In the genomic region with DNA sequence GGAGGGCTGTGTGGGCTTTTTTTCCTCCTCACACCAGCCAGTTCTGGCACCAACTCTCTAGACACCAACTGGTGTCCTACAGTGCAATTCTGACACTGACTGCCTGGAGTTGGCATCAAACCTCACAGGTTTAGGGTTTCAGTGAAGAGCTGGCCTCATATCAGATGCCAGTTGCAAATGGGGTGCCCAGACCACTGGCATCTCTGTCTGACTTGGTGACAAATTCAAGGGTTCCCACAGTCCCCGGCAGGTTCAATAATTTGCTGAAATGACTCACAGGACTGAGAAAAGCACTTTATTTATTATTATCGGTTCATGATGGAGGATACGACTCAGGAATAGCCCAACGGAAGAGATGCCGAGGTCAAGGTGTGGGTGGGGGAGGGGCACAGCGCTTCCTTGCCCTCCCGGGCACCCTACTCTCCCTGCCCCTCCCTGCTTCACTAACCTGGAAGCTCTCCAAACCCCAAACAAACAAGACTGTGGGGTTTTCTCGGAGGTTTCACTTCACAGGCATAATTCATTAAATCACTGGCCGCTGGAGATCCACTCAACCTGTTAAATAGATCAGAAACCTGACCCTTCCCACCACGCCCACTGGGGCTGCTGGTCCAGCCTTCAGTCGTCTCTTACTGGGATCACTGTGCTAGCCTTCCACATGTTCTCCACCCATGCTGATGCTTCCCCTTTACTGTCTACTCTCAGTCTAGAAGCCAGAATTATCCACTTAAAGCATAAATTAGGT, we compare ENCODE assay signal across 9 cellular contexts. TPM values are rescaled to one million over a fixed set of nuclear protein-coding genes. Genes with fewer than 3 reads are reported as not detected.
A peak's percentile ranks its signal among the peaks of the same experiment; 100 is the strongest.
DNase-seq lines count a peak whose midpoint lies in the region; ATAC-seq and TF ChIP-seq lines count a peak whose summit lies in the region.
"Had no signal": no experiment of that assay in that cellular context is flagged by ENCODE, and none has a peak within 500 bp of the region (broad histone marks: within the 10 kb centered on the region; RNA-seq: fewer than 3 reads in every experiment).

No MANE protein-coding gene starts in this region.

- no peak for TF ChIP-seq CTCF in foreskin keratinocyte (conservative IDR thresholded peaks at IDR 0.05)
- no peak for TF ChIP-seq CTCF in upper lobe of right lung (IDR thresholded peaks at IDR 0.05)

- peaks cover 12% of the 10 kb centered on the region for H3K36me3 ChIP-seq in upper lobe of right lung

- 37% methylated on average over 11 of the region's 11 CpGs for WGBS in right cardiac atrium

- H3K4me3 ChIP-seq in right cardiac atrium (ENCODE audit: low read length) = no peak overlapping the region
- no peak overlapping the region for H3K4me3 ChIP-seq in upper lobe of right lung

- H3K27ac ChIP-seq in right cardiac atrium (ENCODE audit: low read length) (peak overlapping the region; percentile 59), foreskin keratinocyte (no peak overlapping the region), upper lobe of right lung (peak overlapping the region; percentile 87)

- ATAC-seq in right cardiac atrium = no peak
- ATAC-seq in left cardiac atrium = no peak
- ATAC-seq in foreskin keratinocyte = no peak
- no peak for ATAC-seq in upper lobe of right lung
- no peak for ATAC-seq in HG03521 (IDR thresholded peaks at IDR 0.05; ENCODE audit: unreplicated experiment)
- no peak for ATAC-seq in HG02759 (IDR thresholded peaks at IDR 0.05; ENCODE audit: unreplicated experiment)

- H3K9me3 ChIP-seq in right cardiac atrium (ENCODE audit: control insufficient read depth, low read length) (no peaks in the 10 kb centered on the region), upper lobe of right lung (no peaks in the 10 kb centered on the region)

- DNase-seq in right cardiac atrium = no peak
- no peak for DNase-seq in left cardiac atrium
- DNase-seq in SW480 (ENCODE audit: low spot score) = peak; percentile 51
- DNase-seq in foreskin keratinocyte = peak; percentile 32 to 49
- no peak for DNase-seq in upper lobe of right lung
- no peak for DNase-seq in dermis blood vessel endothelial cell
- DNase-seq: GDM1 had no signal

- H3K4me1 ChIP-seq in right cardiac atrium (ENCODE audit: control insufficient read depth, insufficient read depth, low read length) (peaks cover 3% of the 10 kb centered on the region), foreskin keratinocyte (peaks cover 13% of the 10 kb centered on the region), upper lobe of right lung (peaks cover 32% of the 10 kb centered on the region)

- H3K27me3 ChIP-seq in right cardiac atrium (ENCODE audit: control insufficient read depth, insufficient read depth) (no peaks in the 10 kb centered on the region), foreskin keratinocyte (no peaks in the 10 kb centered on the region), upper lobe of right lung (no peaks in the 10 kb centered on the region)

- intact Hi-C loops in right cardiac atrium (cut with DNase I) (loop anchor here (2.0 to 10.0 kb wide), 5 partner anchors 119 to 851 kb away; a partner anchor contains a TSS), left cardiac atrium (cut with DNase I) (loop anchor here (2.0 to 5.0 kb wide), 2 partner anchors 835 to 851 kb away; a partner anchor contains a TSS), upper lobe of right lung (cut with DNase I) (loop anchor here (5.0 kb wide), 2 partner anchors 831 to 846 kb away; no protein-coding TSS in a partner anchor)

RNA-seq across cellular contexts. Expression of a gene that starts 1.7 kb away (rescaled TPM):
- 10 to 100 TPM; 10.3 to 17.5 (median 11.6) TPM for total RNA-seq in right cardiac atrium
- 14.5 TPM for polyA plus RNA-seq in right cardiac atrium
- total RNA-seq in left cardiac atrium = 10 to 100 TPM; 10.4 to 10.5 TPM
- 18.6 and 27.8 TPM in 2 replicates for total RNA-seq in foreskin keratinocyte
- polyA plus RNA-seq in foreskin keratinocyte = 9.7 and 14.5 TPM in 2 replicates
- total RNA-seq in upper lobe of right lung = 33.2 TPM
- total RNA-seq in dermis blood vessel endothelial cell = 15.4 and 16.7 TPM in 2 replicates

Comparison
In these comparisons a context has a peak if more than half of its experiments do, and no peak if none do; other contexts are left out.
1. DNase-seq: peak in SW480 (single experiment) and foreskin keratinocyte (2 of 2); none in right cardiac atrium (0 of 3), left cardiac atrium (single experiment), upper lobe of right lung (single experiment) and dermis blood vessel endothelial cell (single experiment).